8 cellular contexts compared by ENCODE assay signal in the genomic region with DNA sequence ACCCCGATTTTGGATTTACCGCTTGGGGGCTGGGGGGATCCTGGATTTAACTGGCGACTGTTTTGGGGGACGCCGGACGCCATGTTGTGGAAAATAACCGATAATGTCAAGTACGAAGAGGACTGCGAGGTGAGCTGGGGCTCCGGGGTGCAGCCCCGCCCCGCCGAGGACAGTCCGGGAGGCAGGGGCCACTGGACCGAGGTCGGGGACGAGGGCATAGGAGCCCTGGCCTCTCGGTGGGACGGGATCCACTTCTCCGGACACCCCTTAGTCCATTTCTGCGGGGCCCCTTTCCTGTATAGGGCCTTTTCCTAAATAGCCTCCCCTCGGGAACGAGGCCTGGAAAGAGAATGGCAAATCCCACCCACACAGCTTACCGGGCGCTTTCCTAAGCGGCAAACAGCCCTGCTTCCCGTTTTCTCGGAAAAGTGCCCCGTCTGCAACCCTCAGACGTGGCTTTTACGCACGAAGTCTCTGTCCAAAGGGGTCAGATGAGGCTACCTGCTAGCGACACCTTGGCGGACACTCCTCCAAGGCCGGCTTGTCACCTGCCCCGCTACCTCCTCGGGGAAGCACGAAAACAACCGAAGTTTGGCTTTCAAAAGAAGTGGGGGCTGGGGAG. TPM values are rescaled to one million over a fixed set of nuclear protein-coding genes. Genes with fewer than 3 reads are reported as not detected.
DNase-seq lines count a peak whose midpoint lies in the region; ATAC-seq and TF ChIP-seq lines count a peak whose summit lies in the region.
"Had no signal": no experiment of that assay in that cellular context is flagged by ENCODE, and none has a peak within 500 bp of the region (broad histone marks: within the 10 kb centered on the region; RNA-seq: fewer than 3 reads in every experiment).

No MANE protein-coding gene starts in this region.

- TF ChIP-seq EP300 in gastroesophageal sphincter (IDR thresholded peaks at IDR 0.05) = no peak

- H3F3A ChIP-seq in GM23338 (replicated peaks; ENCODE audit: low read depth) (peaks cover 9% of the 10 kb centered on the region; the same call in 1 of the 2 replicates), smooth muscle cell (ENCODE audit: low read depth) (no peaks in the 10 kb centered on the region)

- no peak for TF ChIP-seq CTCF in GM23338 (conservative IDR thresholded peaks at IDR 0.05; ENCODE audit: low read depth in 2 of 2)
- TF ChIP-seq CTCF in gastroesophageal sphincter (IDR thresholded peaks at IDR 0.05) = no peak
- no peak for TF ChIP-seq CTCF in smooth muscle cell (IDR thresholded peaks at IDR 0.05; ENCODE audit: borderline replicate concordance, insufficient read depth, poor library complexity, severe bottlenecking)
- TF ChIP-seq CTCF in mucosa of descending colon (IDR thresholded peaks at IDR 0.05) = no peak

- no peaks in the 10 kb centered on the region for H3K9me2 ChIP-seq in GM23338 (ENCODE audit: insufficient read depth)

- peaks cover 7% of the 10 kb centered on the region for H4K20me1 ChIP-seq in GM23338 (replicated peaks; ENCODE audit: insufficient read depth)
- peaks cover 17% of the 10 kb centered on the region for H4K20me1 ChIP-seq in smooth muscle cell (ENCODE audit: low read depth)

- no peaks in the 10 kb centered on the region for H3K9me3 Mint-ChIP-seq in GM23338

- ATAC-seq in GM23338 = no peak
- ATAC-seq in gastroesophageal sphincter = no peak
- ATAC-seq in HG03432 (IDR thresholded peaks at IDR 0.05; ENCODE audit: unreplicated experiment) = no peak
- no peak for ATAC-seq in mucosa of descending colon
- ATAC-seq in sciatic nerve = no peak

- H3K27ac Mint-ChIP-seq in GM23338 = no peak overlapping the region

- H3K4me1 ChIP-seq in GM23338 (ENCODE audit: insufficient read depth) (peaks cover 46% of the 10 kb centered on the region), gastroesophageal sphincter (peaks cover 0 to 56% (median 25%) of the 10 kb centered on the region in 3 donors), smooth muscle cell (ENCODE audit: low read depth) (peaks cover 48% of the 10 kb centered on the region), mucosa of descending colon (ENCODE audit: low read depth) (peaks cover 30% of the 10 kb centered on the region)

- H3K9me3 ChIP-seq in gastroesophageal sphincter (no peaks in the 10 kb centered on the region), smooth muscle cell (replicated peaks; ENCODE audit: low read depth) (no peaks in the 10 kb centered on the region), mucosa of descending colon (no peaks in the 10 kb centered on the region)

- H3K27me3 ChIP-seq in GM23338 (ENCODE audit: insufficient read depth) (peaks cover 65% of the 10 kb centered on the region), gastroesophageal sphincter (peaks cover 99% of the 10 kb centered on the region), smooth muscle cell (ENCODE audit: low read depth) (peaks cover 99% of the 10 kb centered on the region)

- DNase-seq in GM23338 (ENCODE audit: low spot score) = peak; percentile 22
- DNase-seq in RPMI8226 = peak; percentile 26
- DNase-seq in smooth muscle cell (lab: John Stamatoyannopoulos, UW; ENCODE audit: unreplicated experiment) = no peak
- DNase-seq in mucosa of descending colon = no peak
- no peak for DNase-seq in sciatic nerve (ENCODE audit: low spot score)
- DNase-seq: stimulated activated CD4-positive, alpha-beta T cell treated with anti-CD3 and anti-CD28 coated beads, Interleukin-2, amount 100 ng/mL, for 48 hours had no signal

- no peak overlapping the region for H3K27ac ChIP-seq in GM23338 (ENCODE audit: low read depth)
- H3K27ac ChIP-seq in gastroesophageal sphincter = peak overlapping the region in 3 of 4 donors; percentile 33 to 81 (median 80)
- H3K27ac ChIP-seq in smooth muscle cell (ENCODE audit: low read depth) = peak overlapping the region; percentile 33

- H3K4me1 Mint-ChIP-seq in GM23338 = peaks cover 47% of the 10 kb centered on the region

- H3K79me2 ChIP-seq in GM23338 (replicated peaks; ENCODE audit: insufficient read depth) (peaks cover 24% of the 10 kb centered on the region), smooth muscle cell (ENCODE audit: low read depth) (no peaks in the 10 kb centered on the region)

- peaks cover 85% of the 10 kb centered on the region for H3K27me3 Mint-ChIP-seq in GM23338 (ENCODE audit: insufficient read depth, low read depth, poor library complexity)

- peak overlapping the region; percentile 65 for H3K4me3 Mint-ChIP-seq in GM23338

- peaks cover 16% of the 10 kb centered on the region for H3K36me3 Mint-ChIP-seq in GM23338 (ENCODE audit: low read depth)

- 0% methylated on average over 3 of the region's 39 CpGs; no CpG with 5 or more reads in 1 of the 2 donors for WGBS in gastroesophageal sphincter (ENCODE audit: low coverage in 1 of 2), 2 donors
- WGBS in smooth muscle cell (ENCODE audit: low lambda C conversion rate) = under 1% methylated on average over 39 of the region's 39 CpGs

- peak overlapping the region; percentile 54 for H3K9ac ChIP-seq in smooth muscle cell (ENCODE audit: low read depth)

- peak overlapping the region; percentile 98 for H3K4me2 ChIP-seq in GM23338
- H3K4me2 ChIP-seq in smooth muscle cell = peak overlapping the region; percentile 96

- H2AFZ ChIP-seq in GM23338 = peak overlapping the region; percentile 96; the same call in 1 of the 2 replicates
- H2AFZ ChIP-seq in smooth muscle cell (ENCODE audit: low read depth) = peak overlapping the region; percentile 90

- intact Hi-C loops in mucosa of descending colon (cut with DNase I, micrococcal nuclease) = no loop called here
- intact Hi-C loops in sciatic nerve (cut with DNase I) = no loop called here

- H3K36me3 ChIP-seq in GM23338 (ENCODE audit: insufficient read depth) (no peaks in the 10 kb centered on the region), gastroesophageal sphincter (no peaks in the 10 kb centered on the region), smooth muscle cell (ENCODE audit: low read depth) (no peaks in the 10 kb centered on the region), mucosa of descending colon (ENCODE audit: low read depth) (no peaks in the 10 kb centered on the region)

- peak overlapping the region; percentile 95 for H3K4me3 ChIP-seq in GM23338
- H3K4me3 ChIP-seq in gastroesophageal sphincter = peak overlapping the region; percentile 8 to 58
- peak overlapping the region; percentile 71 for H3K4me3 ChIP-seq in smooth muscle cell
- no peak overlapping the region for H3K4me3 ChIP-seq in mucosa of descending colon

- TF ChIP-seq POLR2A in gastroesophageal sphincter (IDR thresholded peaks at IDR 0.05) = no peak

TF ChIP-seq in GM23338, 12 proteins besides CTCF, POLR2A, EP300 and RAD21:
- no peak for TF ChIP-seq NANOG (IDR thresholded peaks at IDR 0.05; ENCODE audit: borderline replicate concordance)
- peak; percentile 36 for TF ChIP-seq EZH2 (IDR thresholded peaks at IDR 0.05; ENCODE audit: low read depth, unreplicated experiment)

RNA-seq across cellular contexts. Expression of a gene that starts 0.5 kb away (rescaled TPM):
- 9.4 and 11.9 TPM in 2 replicates for total RNA-seq in GM23338 (2014; rRNA removed; shearing (Covaris generic))
- polyA plus RNA-seq in GM23338 (2016; fragmentation: Nextera tagmentation; extraction: Ambion mirVana) = 11.7 and 14.3 TPM in 2 replicates
- 1 to 10 TPM in 2 of 4 donors, under 1 TPM in 2; 0.16 to 4.1 (median 2.2) TPM for total RNA-seq in gastroesophageal sphincter
- 3.4 and 5.8 TPM in 2 replicates for total RNA-seq in smooth muscle cell
- polyA plus RNA-seq in smooth muscle cell = 2.5 and 7.3 TPM in 2 replicates
- 10 to 100 TPM in 1 of 3 donors, under 1 TPM in 2; 0.52 to 12.4 (median 0.75) TPM for total RNA-seq in mucosa of descending colon
- 0.31 TPM for total RNA-seq in sciatic nerve

Comparison
In these comparisons a context has a peak if more than half of its experiments do, and no peak if none do; other contexts are left out.
1. DNase-seq: peak in GM23338 (single experiment) and RPMI8226 (single experiment); none in smooth muscle cell (single experiment), mucosa of descending colon (0 of 3) and sciatic nerve (single experiment).